Comparison of ENCODE assay signal across 26 cellular contexts in genomic region chr13:51776179-51776578, GRCh38. TPM values are rescaled to one million over a fixed set of nuclear protein-coding genes. Genes with fewer than 3 reads are reported as not detected.
A peak's percentile ranks its signal among the peaks of the same experiment; 100 is the strongest.
DNase-seq lines count a peak whose midpoint lies in the region; ATAC-seq, FAIRE-seq and TF ChIP-seq lines count a peak whose summit lies in the region.
"Had no signal": no experiment of that assay in that cellular context is flagged by ENCODE, and none has a peak within 500 bp of the region (broad histone marks: within the 10 kb centered on the region; RNA-seq: fewer than 3 reads in every experiment).

No MANE protein-coding gene starts in this region.

- no peak overlapping the region for H3K27ac ChIP-seq in osteoblast (ENCODE audit: low read depth, low read length)
- H3K27ac ChIP-seq: A549; BLaER1 treated with 17β-estradiol and CSF1 and Interleukin-3, amounts not matched to agents 10 nM and 100 nM had no signal

- no peaks in the 10 kb centered on the region for H3K4me1 ChIP-seq in osteoblast (ENCODE audit: insufficient read depth, low read length)
- H3K4me1 ChIP-seq: A549, BE2C, HAP-1 had no signal

- H3K79me2 ChIP-seq in osteoblast (ENCODE audit: insufficient read depth, low read length), result no peaks in the 10 kb centered on the region

- no peak for FAIRE-seq in GM19239 (lab: Jason Lieb, UNC)
- FAIRE-seq: A549, GM12891, GM18507, H54 had no signal

- no peak overlapping the region for H3K4me2 ChIP-seq in osteoblast (ENCODE audit: insufficient read depth, low read length)
- H3K4me2 ChIP-seq: A549; BLaER1 treated with 17β-estradiol and CSF1 and Interleukin-3, amounts not matched to agents 10 nM and 100 nM had no signal

- DNase-seq in T-helper 17 cell (no peak), osteoblast (ENCODE audit: insufficient read length, low spot score, missing footprints) (peak; percentile 54), GM19239 (ENCODE audit: insufficient read length, low spot score) (no peak)
- no peak for DNase-seq in effector CD4-positive, alpha-beta T cell
- DNase-seq: 8988T; ACHN; AML-193; BE2C; Calu3; CD4-positive, alpha-beta memory T cell; COR-L47; DMS53; DMS79 treated with DMSO at 0.1 percent for 48 hours; GF-D8; GOT3; HFFc6 had no signal

- H3K27ac Mint-ChIP-seq in IgD-negative memory B cell (peak overlapping the region in 2 of 3 donors; percentile 31 to 78), T-helper 17 cell (peak overlapping the region; percentile 79)
- H3K27ac Mint-ChIP-seq: HFFc6 had no signal

- H3K9me3 Mint-ChIP-seq in IgD-negative memory B cell, result peaks cover 0 to 1% (median 0%) of the 10 kb centered on the region in 3 donors
- H3K9me3 Mint-ChIP-seq: CD4-positive, alpha-beta memory T cell; HFFc6 had no signal

- H3K4me1 Mint-ChIP-seq in IgD-negative memory B cell (peaks cover 3 to 7% (median 5%) of the 10 kb centered on the region in 3 donors), T-helper 17 cell (peaks cover 4% of the 10 kb centered on the region)
- H3K4me1 Mint-ChIP-seq: CD4-positive, alpha-beta memory T cell had no signal

- no peak for ATAC-seq in T-helper 17 cell
- ATAC-seq in GM18858 (IDR thresholded peaks at IDR 0.05; ENCODE audit: unreplicated experiment), result no peak
- ATAC-seq: A549 had no signal

- no peaks in the 10 kb centered on the region for H4K20me1 ChIP-seq in osteoblast (ENCODE audit: insufficient read depth, low read length)
- H4K20me1 ChIP-seq: BLaER1 treated with 17β-estradiol and CSF1 and Interleukin-3, amounts not matched to agents 10 nM and 100 nM had no signal

- H3K4me3 Mint-ChIP-seq in IgD-negative memory B cell (no peak overlapping the region), T-helper 17 cell (no peak overlapping the region)
- H3K4me3 Mint-ChIP-seq: CD14-positive monocyte; CD4-positive, alpha-beta memory T cell; HFFc6 had no signal

- no peaks in the 10 kb centered on the region for H3K36me3 Mint-ChIP-seq in IgD-negative memory B cell
- H3K36me3 Mint-ChIP-seq in T-helper 17 cell (ENCODE audit: low read depth), result peaks cover 2% of the 10 kb centered on the region

- H3K27me3 Mint-ChIP-seq in IgD-negative memory B cell, result no peaks in the 10 kb centered on the region
- H3K27me3 Mint-ChIP-seq in T-helper 17 cell, result no peaks in the 10 kb centered on the region
- H3K27me3 Mint-ChIP-seq: CD4-positive, alpha-beta memory T cell had no signal

- peaks cover 6% of the 10 kb centered on the region for H3K27me3 ChIP-seq in osteoblast (ENCODE audit: insufficient read depth, low read length)
- H3K27me3 ChIP-seq: BE2C; BLaER1 treated with 17β-estradiol and CSF1 and Interleukin-3, amounts not matched to agents 10 nM and 100 nM had no signal

- TF ChIP-seq CTCF in osteoblast (IDR thresholded peaks at IDR 0.05; ENCODE audit: extremely low read depth, low read depth, low read length), result no peak

- H3K9me3 ChIP-seq in T-helper 17 cell (ENCODE audit: control insufficient read depth, low read length, poor library complexity, severe bottlenecking), result no peaks in the 10 kb centered on the region
- H3K9me3 ChIP-seq in osteoblast (ENCODE audit: low read depth, low read length), result no peaks in the 10 kb centered on the region
- H3K9me3 ChIP-seq: A549; BE2C; BLaER1 treated with 17β-estradiol and CSF1 and Interleukin-3, amounts not matched to agents 10 nM and 100 nM; HAP-1 had no signal

- H3K36me3 ChIP-seq in osteoblast (ENCODE audit: insufficient read depth, low read length), result no peaks in the 10 kb centered on the region
- H3K36me3 ChIP-seq: BE2C; BLaER1 treated with 17β-estradiol and CSF1 and Interleukin-3, amounts not matched to agents 10 nM and 100 nM; HAP-1 had no signal

- no peak overlapping the region for H2AFZ ChIP-seq in osteoblast (ENCODE audit: low read length)

- H3K4me3 ChIP-seq in osteoblast (ENCODE audit: insufficient read depth, low read length), result no peak overlapping the region
- H3K4me3 ChIP-seq: A549; BLaER1 treated with 17β-estradiol and CSF1 and Interleukin-3, amounts not matched to agents 10 nM and 100 nM; HAP-1 had no signal

RNA-seq across cellular contexts. Expression of gene DHRS12, which starts 27.8 kb away (rescaled TPM):
- 22.0 TPM for polyA plus RNA-seq in IgD-negative memory B cell
- total RNA-seq in T-helper 17 cell (10 to 100 TPM; 18.1 to 23.1 TPM), osteoblast (3.3 and 3.8 TPM in 2 replicates)
- total RNA-seq: Daoy had no signal
